In genomic region chr6:132751306-132751705, GRCh38 we compare ENCODE assay signal across 11 cellular contexts. TPM values are rescaled to one million over a fixed set of nuclear protein-coding genes. Genes with fewer than 3 reads are reported as not detected.
DNase-seq lines count a peak whose midpoint lies in the region; ATAC-seq, FAIRE-seq and TF ChIP-seq lines count a peak whose summit lies in the region.
"Had no signal": no experiment of that assay in that cellular context is flagged by ENCODE, and none has a peak within 500 bp of the region (broad histone marks: within the 10 kb centered on the region; RNA-seq: fewer than 3 reads in every experiment).

No MANE protein-coding gene starts in this region.

- SMC1A ChIA-PET in GM12878 (lab: Charles Lee; ENCODE audit: uncharacterized antibody, unreplicated experiment), result interaction anchor here (1.7 to 8.1 kb wide), 3 partner anchors 14 to 255 kb away, joined by 7 to 80 read pairs (median 14); partner anchors contain the start of gene SLC18B1

- RAD21 ChIA-PET in GM12878 (lab: Charles Lee; ENCODE audit: unreplicated experiment), result interaction anchor here (2.1 to 3.3 kb wide), 2 partner anchors 12 to 255 kb away, joined by 11 to 25 read pairs; no protein-coding TSS in a partner anchor

- no peaks in the 10 kb centered on the region for H3K79me2 ChIP-seq in GM12878 (ENCODE audit: control insufficient read depth, insufficient read depth, low read length)

- no peak for FAIRE-seq in GM12878 (lab: Jason Lieb, UNC)
- FAIRE-seq in small intestine (lab: Jason Lieb, UNC), result no peak

- H2AFZ ChIP-seq in GM12878 (ENCODE audit: control insufficient read depth, low read depth, low read length), result peak overlapping the region; percentile 29

- H3K9me3 ChIP-seq in GM12878 (replicated peaks; ENCODE audit: control insufficient read depth, insufficient read depth, low read length) (no peaks in the 10 kb centered on the region), small intestine (ENCODE audit: control insufficient read depth, low read depth) (no peaks in the 10 kb centered on the region)
- H3K9me3 ChIP-seq: SJCRH30 had no signal

- peaks cover 0 to 2% of the 10 kb centered on the region in 2 experiments; a peak in 1 of 4 replicates for H3K36me3 ChIP-seq in GM12878 (ENCODE audit: control insufficient read depth in 2 of 2, insufficient read depth in 2 of 2, low read length in 1 of 2)
- H3K36me3 ChIP-seq in small intestine (ENCODE audit: control insufficient read depth in 2 of 2, insufficient read depth in 2 of 2, low read length in 2 of 2), result no peaks in the 10 kb centered on the region
- H3K36me3 ChIP-seq: SJCRH30 had no signal

- TF ChIP-seq RAD21 in GM12878 (IDR thresholded peaks at IDR 0.05; ENCODE audit: insufficient read depth, low read depth, low read length), result no peak

- POLR2A ChIA-PET in GM12878 (lab: Charles Lee), result interaction anchor here (0.5 to 1.7 kb wide), 2 partner anchors 10 to 62 kb away, joined by 4 to 5 read pairs; no protein-coding TSS in a partner anchor

- ATAC-seq in GM18861 (IDR thresholded peaks at IDR 0.05; ENCODE audit: unreplicated experiment) (peak; percentile 52), GM21723 (IDR thresholded peaks at IDR 0.05; ENCODE audit: unreplicated experiment) (peak; percentile 42), HG03354 (IDR thresholded peaks at IDR 0.05; ENCODE audit: poor library complexity, severe bottlenecking, unreplicated experiment) (peak; percentile 40), GM12878 (peak; percentile 79)
- ATAC-seq: left colon had no signal

- 44% methylated on average over 4 of the region's 4 CpGs for WGBS in GM12878 (ENCODE audit: insufficient coverage, insufficient replicate concordance, low lambda C conversion rate, missing lambda C conversion rate)
- WGBS in small intestine, 3 donors, result 81 to 86% (median 83%) methylated on average over 4 of the region's 4 CpGs

- in situ Hi-C loops in GM12878 (cut with MboI), result no loop called here

- no peak for TF ChIP-seq POLR2A in GM12878 (IDR thresholded peaks at IDR 0.05; ENCODE audit: low read depth, low read length)

- 0 out of 4 replicates have a peak, but pooled peaks of 1 of the 2 experiments have one; percentile 45 for TF ChIP-seq EP300 in GM12878 (IDR thresholded peaks at IDR 0.05; ENCODE audit: borderline replicate concordance in 1 of 2, control insufficient read depth in 1 of 2, low read depth in 2 of 2, low read length in 2 of 2)

- H3K27ac ChIP-seq in GM12878 (ENCODE audit: control insufficient read depth, insufficient read depth) (peak overlapping the region; percentile 72), small intestine (ENCODE audit: low read depth in 1 of 2, low read length in 1 of 2) (no peak overlapping the region)
- H3K27ac ChIP-seq: SJCRH30 had no signal

- CTCF ChIA-PET in GM12878 (lab: Yijun Ruan, JAX), result interaction anchor here (0.9 kb wide), 1 partner anchor 61 kb away, joined by 3 read pairs; no protein-coding TSS in a partner anchor

- H3K27me3 ChIP-seq in GM12878 (replicated peaks in 1 of 2; ENCODE audit: control insufficient read depth in 2 of 2, insufficient read depth in 2 of 2, low read length in 1 of 2) (no peaks in the 10 kb centered on the region), small intestine (ENCODE audit: control insufficient read depth in 2 of 2, insufficient read depth in 2 of 2, low read length in 2 of 2) (no peaks in the 10 kb centered on the region)
- H3K27me3 ChIP-seq: SJCRH30 had no signal

- no peak for TF ChIP-seq CTCF in GM12878 (IDR thresholded peaks at IDR 0.05 in 2 of 3, conservative IDR thresholded peaks at IDR 0.05 in 1 of 3; ENCODE audit: control insufficient read depth in 2 of 3, extremely low read depth in 1 of 3, insufficient read depth in 1 of 3, low read depth in 3 of 3, low read length in 3 of 3)

- intact Hi-C loops in GM12878 (cut with micrococcal nuclease; ENCODE audit: unreplicated experiment), result no loop called here

- no TSS peak for BruUV-seq in GM12878 (replicated peaks; lab: Mats Ljungman, UMichigan)

- H3K9ac ChIP-seq in GM12878 (ENCODE audit: control insufficient read depth, insufficient read depth, low read length), result no peak overlapping the region; the same call in 1 of the 2 replicates

- DNase-seq in GM12878 (ENCODE audit: low read depth, low spot score), result peak; percentile 48
- no peak for DNase-seq in NCI-H1048 (lab: John Stamatoyannopoulos, UW)
- no peak for DNase-seq in small intestine
- DNase-seq in DMS 273 (lab: John Stamatoyannopoulos, UW; ENCODE audit: unreplicated experiment), result no peak
- DNase-seq in SKM-1 (lab: John Stamatoyannopoulos, UW; ENCODE audit: unreplicated experiment), result no peak
- DNase-seq: H9, left colon, SJCRH30 had no signal

- H3K4me2 ChIP-seq in GM12878 (ENCODE audit: control insufficient read depth, insufficient read depth), result peak overlapping the region; percentile 89

- H3K4me1 ChIP-seq in GM12878 (ENCODE audit: control insufficient read depth, insufficient read depth, low read length) (peaks cover 21% of the 10 kb centered on the region), small intestine (ENCODE audit: control insufficient read depth in 2 of 2, insufficient read depth in 1 of 2, low read depth in 1 of 2, low read length in 1 of 2) (peaks cover 0 to 6% of the 10 kb centered on the region in 2 donors)
- H3K4me1 ChIP-seq: SJCRH30 had no signal

- no peaks in the 10 kb centered on the region for H4K20me1 ChIP-seq in GM12878 (ENCODE audit: control insufficient read depth, insufficient read depth)

- peak overlapping the region; percentile 18; the same call in 1 of the 2 replicates for H3K4me3 ChIP-seq in GM12878
- H3K4me3 ChIP-seq in small intestine (ENCODE audit: low read depth in 1 of 2, low read length in 2 of 2), result no peak overlapping the region
- H3K4me3 ChIP-seq: SJCRH30 had no signal

TF ChIP-seq in GM12878, 131 proteins besides CTCF, POLR2A, EP300 and RAD21 (continues in another document):
- TF ChIP-seq WRNIP1 (IDR thresholded peaks at IDR 0.05; ENCODE audit: borderline replicate concordance, low read depth, low read length) (no peak), ATF7 (IDR thresholded peaks at IDR 0.05; ENCODE audit: low read depth) (0 out of 2 replicates have a peak, but pooled peaks have one; percentile 9), RUNX3 (IDR thresholded peaks at IDR 0.05; ENCODE audit: low read length) (peak; percentile 68)

RNA-seq across cellular contexts. Expression of gene VNN2, which starts 6.4 kb away (rescaled TPM):
- total RNA-seq in GM12878 (2013; cell fraction: nucleolus; rRNA removed), result 25.5 and 28.5 TPM in 2 replicates
- total RNA-seq in GM12878 (2014; rRNA removed) (21.3 and 26.3 TPM in 2 replicates), GM12878 (2014; rRNA removed; fragmentation: Illumina TruSeq; extraction: Trizol) (22.9 and 23.9 TPM in 2 replicates), GM12878 (2021) (13.8 and 15.1 TPM in 2 replicates)
- 39.3 TPM for polyA plus RNA-seq in GM12878 (2011; ENCODE audit: low read depth)
- polyA plus RNA-seq in GM12878 (2011; rRNA removed) (18.2 and 21.5 TPM in 2 replicates), GM12878 (2014; fragmentation: Illumina TruSeq; extraction: Trizol) (30.1 and 41.7 TPM in 2 replicates), GM12878 (2014; fragmentation: Nextera tagmentation; extraction: Ambion mirVana) (10 to 100 TPM; 26.4 to 27.3 TPM), GM12878 (2014; rRNA removed) (14.4 and 24.4 TPM in 2 replicates), GM12878 (2016; fragmentation: Nextera tagmentation; extraction: Ambion mirVana) (10 to 100 TPM; 18.2 to 19.4 TPM), small intestine (1 to 10 TPM in 2 of 3 donors, not detected in 1; 1.1 TPM)
- polyA plus RNA-seq in GM12878 (2011; cell fraction: cytosol; rRNA removed), result 11.2 and 15.0 TPM in 2 replicates
- 10.7 and 12.0 TPM in 2 replicates for polyA plus RNA-seq in GM12878 (2011; cell fraction: nucleus; rRNA removed)
- 22.9 and 23.5 TPM in 2 replicates for polyA plus RNA-seq in GM12878 (2012)
- polyA minus RNA-seq in GM12878 (2011; rRNA and poly(A)+ RNA removed), result 10.9 and 13.4 TPM in 2 replicates
- polyA minus RNA-seq in GM12878 (2011; cell fraction: cytosol; rRNA and poly(A)+ RNA removed), result 3.6 and 3.7 TPM in 2 replicates
- polyA minus RNA-seq in GM12878 (2011; cell fraction: nucleus; rRNA and poly(A)+ RNA removed), result 3.1 and 3.7 TPM in 2 replicates
- total RNA-seq: H9 had no signal

RNA-seq across cellular contexts. Expression of gene VNN1, which starts 37.5 kb away (rescaled TPM):
- total RNA-seq in GM12878 (2013; cell fraction: nucleolus; rRNA removed), result not detected in 2 replicates
- 0.05 TPM in 1 of 2 replicates, not detected in the other for total RNA-seq in GM12878 (2014; rRNA removed)
- total RNA-seq in GM12878 (2014; rRNA removed; fragmentation: Illumina TruSeq; extraction: Trizol), result not detected in 2 replicates
- not detected in 2 replicates for total RNA-seq in GM12878 (2021)
- polyA plus RNA-seq in GM12878 (2011; ENCODE audit: low read depth), result not detected
- not detected in 2 replicates for polyA plus RNA-seq in GM12878 (2011; rRNA removed)
- not detected in 2 replicates for polyA plus RNA-seq in GM12878 (2011; cell fraction: cytosol; rRNA removed)
- polyA plus RNA-seq in GM12878 (2011; cell fraction: nucleus; rRNA removed), result not detected in 2 replicates
- polyA plus RNA-seq in GM12878 (2012), result not detected in 2 replicates
- polyA plus RNA-seq in GM12878 (2014; fragmentation: Illumina TruSeq; extraction: Trizol), result not detected in 2 replicates
- polyA plus RNA-seq in GM12878 (2014; fragmentation: Nextera tagmentation; extraction: Ambion mirVana), result not detected
- polyA plus RNA-seq in GM12878 (2014; rRNA removed), result not detected in 2 replicates
- not detected for polyA plus RNA-seq in GM12878 (2016; fragmentation: Nextera tagmentation; extraction: Ambion mirVana)
- polyA minus RNA-seq in GM12878 (2011; rRNA and poly(A)+ RNA removed), result not detected in 2 replicates
- polyA minus RNA-seq in GM12878 (2011; cell fraction: cytosol; rRNA and poly(A)+ RNA removed), result not detected in 2 replicates
- not detected in 2 replicates for polyA minus RNA-seq in GM12878 (2011; cell fraction: nucleus; rRNA and poly(A)+ RNA removed)
- 100 to 1,000 TPM in 2 of 3 donors, 10 to 100 TPM in 1; 62.7 to 268 (median 245) TPM for polyA plus RNA-seq in small intestine
- total RNA-seq: H9 had no signal

RNA-seq across cellular contexts. Expression of gene SLC18B1, which starts 47.1 kb away (rescaled TPM):
- total RNA-seq in GM12878 (2013; cell fraction: nucleolus; rRNA removed), result 7.1 and 7.3 TPM in 2 replicates
- total RNA-seq in GM12878 (2014; rRNA removed) (7.2 and 11.4 TPM in 2 replicates), GM12878 (2014; rRNA removed; fragmentation: Illumina TruSeq; extraction: Trizol) (8.4 and 8.5 TPM in 2 replicates), GM12878 (2021) (7.0 and 7.8 TPM in 2 replicates)
- polyA plus RNA-seq in GM12878 (2011; ENCODE audit: low read depth), result 3.5 TPM
- polyA plus RNA-seq in GM12878 (2011; rRNA removed) (3.6 and 5.3 TPM in 2 replicates), GM12878 (2014; fragmentation: Illumina TruSeq; extraction: Trizol) (9.7 and 13.0 TPM in 2 replicates), GM12878 (2014; fragmentation: Nextera tagmentation; extraction: Ambion mirVana) (1 to 10 TPM; 3.5 to 6.3 TPM), GM12878 (2014; rRNA removed) (5.3 and 6.6 TPM in 2 replicates), GM12878 (2016; fragmentation: Nextera tagmentation; extraction: Ambion mirVana) (10 to 100 TPM in 1 of 2 experiments, 1 to 10 TPM in 1; 8.5 to 11.8 TPM), small intestine (10 to 100 TPM in 2 of 3 donors, 1 to 10 TPM in 1; 6.2 to 16.2 (median 13.9) TPM)
- 1.4 and 1.7 TPM in 2 replicates for polyA plus RNA-seq in GM12878 (2011; cell fraction: cytosol; rRNA removed)
- polyA plus RNA-seq in GM12878 (2011; cell fraction: nucleus; rRNA removed), result 2.3 and 3.1 TPM in 2 replicates
- 4.6 and 5.4 TPM in 2 replicates for polyA plus RNA-seq in GM12878 (2012)
- polyA minus RNA-seq in GM12878 (2011; rRNA and poly(A)+ RNA removed), result 2.8 and 3.3 TPM in 2 replicates
- polyA minus RNA-seq in GM12878 (2011; cell fraction: cytosol; rRNA and poly(A)+ RNA removed), result 0.52 and 0.67 TPM in 2 replicates
- 0.67 and 0.73 TPM in 2 replicates for polyA minus RNA-seq in GM12878 (2011; cell fraction: nucleus; rRNA and poly(A)+ RNA removed)

Comparison
In these comparisons a context has a peak if more than half of its experiments do, and no peak if none do; other contexts are left out.
1. RNA of gene VNN2, which starts 6.4 kb away (polyA plus RNA-seq): 10.7 to 41.7 TPM in GM12878; 1.1 TPM in small intestine; every median in the first group is over 4 times any median in the second.
2. RNA of gene VNN1, which starts 37.5 kb away (polyA plus RNA-seq): 62.7 to 268 TPM in small intestine; not detected in GM12878; every median in the first group is over 10 times any median in the second.
3. Peak in every context shown above with its lines, with median percentiles within 50 percentile points of each other: ATAC-seq.